Comparison of ENCODE assay signal across 16 cellular contexts in the genomic region with DNA sequence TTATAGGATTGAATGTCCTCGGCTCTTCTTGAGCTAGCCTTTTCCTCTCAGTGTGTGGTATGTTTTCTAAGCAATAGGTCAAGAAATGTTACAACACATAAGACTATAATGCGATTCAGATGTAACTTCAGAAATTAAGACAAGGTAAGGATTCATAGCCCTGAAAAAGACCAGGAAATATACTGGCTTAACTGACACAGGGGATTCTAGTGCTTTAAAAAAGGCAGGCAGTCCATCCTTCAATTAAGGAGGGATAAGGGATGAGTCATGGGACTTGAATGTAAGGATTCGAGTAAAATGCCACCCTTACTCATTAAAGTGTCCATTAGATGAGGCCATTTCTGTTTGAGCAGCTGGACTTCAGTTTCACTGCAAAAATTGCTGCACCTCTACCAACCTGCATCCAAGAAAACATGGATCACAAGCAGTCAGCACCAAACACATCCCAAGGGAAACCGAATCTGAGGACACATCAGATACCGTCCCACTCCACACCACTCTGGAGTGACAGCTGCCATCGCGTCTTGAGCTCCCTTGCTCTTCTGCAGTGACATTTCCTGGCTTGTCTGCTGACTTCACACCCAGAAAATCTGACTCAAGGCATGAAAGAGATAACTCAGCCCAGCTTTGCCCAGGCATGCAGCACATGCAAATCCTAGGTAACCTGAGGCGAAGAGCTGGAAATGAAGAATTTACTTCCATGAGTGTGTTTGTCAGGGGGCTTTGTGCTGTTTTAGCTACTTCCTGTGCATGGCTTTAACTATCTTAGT. TPM values are rescaled to one million over a fixed set of nuclear protein-coding genes. Genes with fewer than 3 reads are reported as not detected.
DNase-seq lines count a peak whose midpoint lies in the region; ATAC-seq and TF ChIP-seq lines count a peak whose summit lies in the region.
"Had no signal": no experiment of that assay in that cellular context is flagged by ENCODE, and none has a peak within 500 bp of the region (broad histone marks: within the 10 kb centered on the region; RNA-seq: fewer than 3 reads in every experiment).

No MANE protein-coding gene starts in this region.

- peak; percentile 32; the same call in 1 of the 2 replicates for ATAC-seq in IMR-90 (ENCODE audit: low read depth)
- no peak for ATAC-seq in WTC11
- ATAC-seq: activated CD4-positive, CD25-positive, alpha-beta regulatory T cell treated with anti-CD3 and anti-CD28 coated beads, Interleukin-2, amount 50 U/mL, for 24 hours; K562 had no signal

- H3K36me3 Mint-ChIP-seq in WTC11, result no peaks in the 10 kb centered on the region
- H3K36me3 Mint-ChIP-seq: brain, immature natural killer cell had no signal

- no peaks in the 10 kb centered on the region for H3K27me3 Mint-ChIP-seq in WTC11 (ENCODE audit: low read depth)
- H3K27me3 Mint-ChIP-seq: brain had no signal

- peaks cover 3 to 20% of the 10 kb centered on the region in 2 experiments; a peak in 3 of 4 replicates for H3K79me1 ChIP-seq in IMR-90 (ENCODE audit: low read depth in 1 of 2, low read length in 2 of 2)

- 80% methylated on average over 1 of the region's 8 CpGs; no CpG with 5 or more reads in 1 of the 2 experiments for WGBS in IMR-90 (ENCODE audit: extremely low coverage in 2 of 2, insufficient read length in 1 of 2), 2 experiments

- peak overlapping the region; percentile 73 for H2BK120ac ChIP-seq in IMR-90 (ENCODE audit: low read depth, low read length)

- H3K27me3 ChIP-seq in IMR-90 (ENCODE audit: control insufficient read depth, insufficient read depth, low read length), result no peaks in the 10 kb centered on the region
- peaks cover 0 to 5% (median 0%) of the 10 kb centered on the region in 45 donors for H3K27me3 ChIP-seq in dorsolateral prefrontal cortex

- H3K4ac ChIP-seq in IMR-90 (ENCODE audit: low read depth, low read length), result peak overlapping the region; percentile 79

- peak overlapping the region; percentile 9; the same call in 1 of the 2 replicates for H3K4me2 ChIP-seq in IMR-90 (ENCODE audit: low read depth, low read length)

- H3K56ac ChIP-seq in IMR-90 (ENCODE audit: extremely low read depth, insufficient read depth, low read length), result no peak overlapping the region

- TF ChIP-seq RAD21 in IMR-90 (IDR thresholded peaks at IDR 0.05; ENCODE audit: low read length), result no peak

- H2AK5ac ChIP-seq in IMR-90 (ENCODE audit: low read depth, low read length), result peak overlapping the region; percentile 54; the same call in 1 of the 2 replicates

- peak overlapping the region; percentile 51 for H3K27ac ChIP-seq in IMR-90 (ENCODE audit: insufficient read depth, low read length)
- H3K27ac ChIP-seq in dorsolateral prefrontal cortex, result no peak overlapping the region

- no peaks in the 10 kb centered on the region for H3K9me3 ChIP-seq in IMR-90 (ENCODE audit: control insufficient read depth, insufficient read depth, low read length)

- dilution Hi-C loops in IMR-90 (cut with HindIII; ENCODE audit: low sequenced_read_pairs, unreplicated experiment), result no loop called here

- peak overlapping the region; percentile 12; the same call in 1 of the 2 replicates for H4K91ac ChIP-seq in IMR-90 (ENCODE audit: insufficient read depth, low read depth, low read length)

- peak overlapping the region; percentile 69; the same call in 1 of the 2 replicates for H3K14ac ChIP-seq in IMR-90 (replicated peaks; ENCODE audit: low read depth, low read length)

- 0 out of 2 replicates have a peak overlapping the region, but pooled peaks have one; percentile 19 for H3K27ac Mint-ChIP-seq in WTC11
- H3K27ac Mint-ChIP-seq: activated T-helper 1 cell treated with anti-CD3 and anti-CD28 coated beads, Interleukin-12 subunit alpha, Interleukin-12 subunit beta, Interleukin-2, Interleukin-4 antibody, amounts not matched to agents 30 ng/mL and 10 ng/mL and 1 ng/mL, durations not matched to agents 14 hours and 24 hours and 36 hours; immature natural killer cell; nephron had no signal

- H2BK15ac ChIP-seq in IMR-90 (ENCODE audit: low read depth, low read length), result peak overlapping the region; percentile 68

- peak overlapping the region in 1 of 2 experiments; percentile 43; a peak in 2 of 4 replicates for H4K8ac ChIP-seq in IMR-90 (ENCODE audit: low read depth in 2 of 2, low read length in 2 of 2)

- H4K20me1 ChIP-seq in IMR-90 (ENCODE audit: insufficient read depth, low read length), result no peaks in the 10 kb centered on the region

- H2AFZ ChIP-seq in IMR-90 (replicated peaks; ENCODE audit: low read length, poor library complexity), result no peak overlapping the region

- H3K36me3 ChIP-seq in IMR-90 (ENCODE audit: control insufficient read depth, insufficient read depth, low read length), result no peaks in the 10 kb centered on the region

- CTCF ChIA-PET in IMR-90 (lab: Yijun Ruan, JAX) (no interaction called here), WTC11 (lab: Charles Lee) (interaction anchor here (0.9 to 2.9 kb wide), 2 partner anchors 25 to 161 kb away, joined by 3 to 14 read pairs; no protein-coding TSS in a partner anchor)

- peaks cover 32% of the 10 kb centered on the region for H3K4me1 Mint-ChIP-seq in WTC11
- H3K4me1 Mint-ChIP-seq: immature natural killer cell had no signal

- H3K18ac ChIP-seq in IMR-90 (ENCODE audit: low read depth, low read length), result peak overlapping the region; percentile 55; the same call in 1 of the 2 replicates

- no peak overlapping the region for H3K4me3 ChIP-seq in IMR-90 (ENCODE audit: insufficient read depth, low read depth, low read length)
- no peak overlapping the region for H3K4me3 ChIP-seq in dorsolateral prefrontal cortex
- H3K4me3 ChIP-seq: K562 had no signal

- peaks cover 5% of the 10 kb centered on the region for H3K9me3 Mint-ChIP-seq in WTC11
- H3K9me3 Mint-ChIP-seq: activated T-helper 1 cell treated with anti-CD3 and anti-CD28 coated beads, Interleukin-12 subunit alpha, Interleukin-12 subunit beta, Interleukin-2, Interleukin-4 antibody, amounts not matched to agents 30 ng/mL and 10 ng/mL and 1 ng/mL, durations not matched to agents 14 hours and 24 hours and 36 hours; immature natural killer cell; nephron had no signal

- no peak overlapping the region; the same call in 1 of the 2 replicates for H3K23ac ChIP-seq in IMR-90 (ENCODE audit: low read depth, low read length)

- POLR2A ChIA-PET in IMR-90 (lab: Charles Lee; ENCODE audit: unreplicated experiment) (no interaction called here), WTC11 (lab: Charles Lee) (no interaction called here)

- no peak overlapping the region for H3K4me3 Mint-ChIP-seq in WTC11
- H3K4me3 Mint-ChIP-seq: activated T-helper 1 cell treated with anti-CD3 and anti-CD28 coated beads, Interleukin-12 subunit alpha, Interleukin-12 subunit beta, Interleukin-2, Interleukin-4 antibody, amounts not matched to agents 30 ng/mL and 10 ng/mL and 1 ng/mL, durations not matched to agents 14 hours and 24 hours and 36 hours; immature natural killer cell; nephron had no signal

- no peak overlapping the region; the same call in 1 of the 2 replicates for H4K5ac ChIP-seq in IMR-90 (ENCODE audit: low read depth, low read length)

- H3K9me1 ChIP-seq in IMR-90 (ENCODE audit: insufficient read depth, low read length), result peaks cover 15% of the 10 kb centered on the region

- H3K9ac ChIP-seq in IMR-90 (ENCODE audit: low read depth, low read length), result no peak overlapping the region

- H2BK20ac ChIP-seq in IMR-90 (ENCODE audit: low read depth, low read length), result peak overlapping the region; percentile 68

- BruUV-seq in IMR-90 (replicated peaks; lab: Mats Ljungman, UMichigan), result no TSS peak

- TF ChIP-seq POLR2A in IMR-90 (IDR thresholded peaks at IDR 0.05; ENCODE audit: low read depth, low read length), result no peak

- DNase-seq in EL (peak; percentile 87), IMR-90 (peak; percentile 32), WTC11 (ENCODE audit: low spot score) (no peak), islet precursor cell (peak; percentile 94), dorsolateral prefrontal cortex (no peak), OCI-M2 (lab: John Stamatoyannopoulos, UW; ENCODE audit: unreplicated experiment) (no peak), DMS153 treated with DMSO at 0.1 percent for 48 hours (lab: John Stamatoyannopoulos, UW; ENCODE audit: unreplicated experiment) (no peak), medulla oblongata (ENCODE audit: extremely low spot score) (no peak)
- DNase-seq: immature natural killer cell, NCI-H2107, SIG-M5 had no signal

- H2AK9ac ChIP-seq in IMR-90 (replicated peaks; ENCODE audit: low read depth, low read length, poor library complexity), result peak overlapping the region; percentile 65

- in situ Hi-C loops in IMR-90 (cut with MboI; ENCODE audit: low sequenced_read_pairs), result loop anchor here (25.0 kb wide), 1 partner anchor 563 kb away; no protein-coding TSS in a partner anchor

- H2BK5ac ChIP-seq in IMR-90 (ENCODE audit: low read depth, low read length, poor library complexity, severe bottlenecking), result peak overlapping the region; percentile 12

- peaks cover 22% of the 10 kb centered on the region for H3K4me1 ChIP-seq in IMR-90 (ENCODE audit: control insufficient read depth, insufficient read depth, low read length)

- no peak for TF ChIP-seq CTCF in IMR-90 (conservative IDR thresholded peaks at IDR 0.05; ENCODE audit: low read depth, low read length)
- TF ChIP-seq CTCF in WTC11 (IDR thresholded peaks at IDR 0.05), result no peak
- no peak for TF ChIP-seq CTCF in dorsolateral prefrontal cortex (IDR thresholded peaks at IDR 0.05 in 54 of 56, conservative IDR thresholded peaks at IDR 0.05 in 2 of 56; ENCODE audit: low read depth in 1 of 56, partially characterized antibody in 56 of 56)

- intact Hi-C loops in IMR-90 (cut with micrococcal nuclease), result no loop called here
- intact Hi-C loops in dorsolateral prefrontal cortex (cut with DNase I), result no loop called here

TF ChIP-seq in IMR-90, 13 proteins besides CTCF, POLR2A, EP300 and RAD21:
- TF ChIP-seq MAZ (IDR thresholded peaks at IDR 0.05; ENCODE audit: borderline replicate concordance, low read depth, low read length) (no peak), RCOR1 (IDR thresholded peaks at IDR 0.05; ENCODE audit: insufficient replicate concordance, low read length) (no peak), FOS (IDR thresholded peaks at IDR 0.05; ENCODE audit: low read depth, low read length) (0 out of 2 replicates have a peak, but pooled peaks have one; percentile 34)

TF ChIP-seq in WTC11, 78 proteins besides CTCF, POLR2A, EP300 and RAD21 (continues in another document):
- no peak for TF ChIP-seq ZNF232 (CRISPR knock-in tag; IDR thresholded peaks at IDR 0.05)
- TF ChIP-seq NFE2L1 (CRISPR knock-in tag; IDR thresholded peaks at IDR 0.05), result no peak

RNA-seq across cellular contexts. Expression of a gene that starts 37.8 kb away (rescaled TPM):
- total RNA-seq in IMR-90 (2012; rRNA removed), result 8.3 and 12.5 TPM in 2 replicates
- polyA plus RNA-seq in IMR-90 (2012; rRNA removed), result 21.7 and 28.7 TPM in 2 replicates
- 10.0 and 32.5 TPM in 2 replicates for polyA plus RNA-seq in IMR-90 (2012; cell fraction: cytosol; rRNA removed)
- polyA plus RNA-seq in IMR-90 (2012; cell fraction: nucleus; rRNA removed; ENCODE audit: low replicate concordance), result 23.1 and 29.5 TPM in 2 replicates
- total RNA-seq in WTC11 (2021), result 0.25 to 0.55 TPM (median 0.53 TPM) in 3 replicates
- total RNA-seq in dorsolateral prefrontal cortex, result 1 to 10 TPM in 49 of 120 experiments, under 1 TPM in 53, not detected in 18; 0.46 to 2.7 (median 0.97) TPM
- total RNA-seq: activated T-helper 1 cell treated with anti-CD3 and anti-CD28 coated beads, Interleukin-12 subunit alpha, Interleukin-12 subunit beta, Interleukin-2, Interleukin-4 antibody, amounts not matched to agents 30 ng/mL and 10 ng/mL and 1 ng/mL, durations not matched to agents 14 hours and 24 hours and 36 hours; K562 had no signal
- polyA plus RNA-seq: immature natural killer cell, K562 had no signal

Comparison
In these comparisons a context has a peak if more than half of its experiments do, and no peak if none do; other contexts are left out.
1. DNase-seq: peak in EL (single experiment), IMR-90 (single experiment) and islet precursor cell (single experiment); none in WTC11 (single experiment), dorsolateral prefrontal cortex (0 of 10), OCI-M2 (single experiment), DMS153 treated with DMSO at 0.1 percent for 48 hours (single experiment) and medulla oblongata (single experiment).